ENCODE assay signal across 7 cellular contexts in the genomic region with DNA sequence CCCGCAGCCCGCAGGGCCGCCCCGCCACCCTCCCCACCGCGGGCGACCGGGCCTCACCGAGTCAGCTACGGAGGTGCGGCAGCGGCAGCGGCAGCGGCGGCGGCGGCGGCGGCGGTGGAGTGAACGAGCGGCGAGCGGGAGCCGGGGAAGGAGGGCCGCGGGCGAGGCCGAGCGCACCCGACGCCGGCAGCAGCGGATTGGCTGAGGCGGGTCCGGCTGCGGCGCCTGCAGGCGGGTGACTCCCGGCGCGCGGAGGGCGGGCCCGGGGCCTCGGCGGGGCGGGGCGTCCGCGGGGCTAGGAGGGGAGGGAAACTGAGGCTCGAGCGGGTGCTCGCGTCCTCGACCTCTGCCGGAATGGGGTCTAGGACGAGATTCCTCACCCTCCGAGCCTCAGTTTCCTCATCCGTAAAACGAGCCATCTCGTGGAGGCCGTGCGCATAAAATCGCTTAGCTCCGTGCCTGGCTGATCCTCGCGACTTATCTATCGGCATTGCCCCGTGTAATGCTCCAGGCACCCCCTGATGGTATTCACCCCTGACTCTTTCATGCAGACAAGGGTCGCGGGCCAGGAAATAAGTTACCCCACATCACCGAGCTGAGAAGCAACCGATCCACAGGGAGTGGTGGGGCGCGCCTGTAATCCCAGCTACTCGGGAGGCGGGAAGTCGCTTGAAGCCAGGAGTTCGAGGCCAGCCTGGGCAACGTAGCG. TPM values are rescaled to one million over a fixed set of nuclear protein-coding genes. Genes with fewer than 3 reads are reported as not detected.
DNase-seq lines count a peak whose midpoint lies in the region; ATAC-seq and TF ChIP-seq lines count a peak whose summit lies in the region.

A gene (minus strand): TSS at position 199 of the 709 bp plus-strand sequence. CDS start 26,442 bp downstream, outside the sequence.

- TF ChIP-seq POLR2A in GM18526 (IDR thresholded peaks at IDR 0.05; ENCODE audit: extremely low read depth, insufficient read length) (peak; percentile 30), vagina (IDR thresholded peaks at IDR 0.05) (peak in 1 of 2 donors; percentile 84)

- H3K27me3 ChIP-seq in SU-DHL-6 (ENCODE audit: low read length) (no peaks in the 10 kb centered on the region), parathyroid adenoma (ENCODE audit: control insufficient read depth, insufficient read depth, low read length) (no peaks in the 10 kb centered on the region), vagina (no peaks in the 10 kb centered on the region)

- peak within 1 kb of the TSS; percentile 57 for H3K9ac ChIP-seq in SU-DHL-6 (ENCODE audit: low read length)
- H3K9ac ChIP-seq in parathyroid adenoma = peak within 1 kb of the TSS; percentile 19

- no peaks in the 10 kb centered on the region for H3K9me3 ChIP-seq in SU-DHL-6 (ENCODE audit: insufficient read depth, low read length)
- H3K9me3 ChIP-seq in parathyroid adenoma (ENCODE audit: control insufficient read depth, low read length) = no peaks in the 10 kb centered on the region
- H3K9me3 ChIP-seq in vagina = no peaks in the 10 kb centered on the region

- H3K4me3 Mint-ChIP-seq in activated naive CD8-positive, alpha-beta T cell treated with anti-CD3 and anti-CD28 coated beads, Interleukin-2, amount 50 U/mL, for 24 hours = peak within 1 kb of the TSS; percentile 87

- H3K9me3 Mint-ChIP-seq in activated naive CD8-positive, alpha-beta T cell treated with anti-CD3 and anti-CD28 coated beads, Interleukin-2, amount 50 U/mL, for 24 hours = no peaks in the 10 kb centered on the region

- peaks cover 20% of the 10 kb centered on the region for H3K4me1 ChIP-seq in parathyroid adenoma
- peaks cover 42% of the 10 kb centered on the region for H3K4me1 ChIP-seq in vagina

- peak within 1 kb of the TSS; percentile 70 for H3K27ac ChIP-seq in SU-DHL-6 (ENCODE audit: low read depth, low read length)
- H3K27ac ChIP-seq in parathyroid adenoma = peak within 1 kb of the TSS; percentile 97
- H3K27ac ChIP-seq in vagina = peak within 1 kb of the TSS; percentile 97

- H3K79me2 ChIP-seq in SU-DHL-6 (ENCODE audit: insufficient read depth, low read length) (no peaks in the 10 kb centered on the region), parathyroid adenoma (peaks cover 3% of the 10 kb centered on the region)

- peak within 1 kb of the TSS; percentile 94 for H3K4me2 ChIP-seq in SU-DHL-6 (ENCODE audit: low read depth, low read length, poor library complexity, severe bottlenecking)
- peak within 1 kb of the TSS; percentile 74 for H3K4me2 ChIP-seq in parathyroid adenoma (ENCODE audit: low read length)

- TF ChIP-seq CTCF in SU-DHL-6 (IDR thresholded peaks at IDR 0.05; ENCODE audit: insufficient read depth, low read length, poor library complexity, severe bottlenecking) = no peak
- TF ChIP-seq CTCF in parathyroid adenoma (IDR thresholded peaks at IDR 0.05) = no peak
- TF ChIP-seq CTCF in vagina (IDR thresholded peaks at IDR 0.05) = no peak

- peaks cover 16% of the 10 kb centered on the region for H3F3A ChIP-seq in SU-DHL-6 (ENCODE audit: insufficient read depth)

- H3K4me1 Mint-ChIP-seq in activated naive CD8-positive, alpha-beta T cell treated with anti-CD3 and anti-CD28 coated beads, Interleukin-2, amount 50 U/mL, for 24 hours = peaks cover 51% of the 10 kb centered on the region

- H3K9me2 ChIP-seq in SU-DHL-6 (replicated peaks; ENCODE audit: insufficient read depth, low read length) = no peaks in the 10 kb centered on the region

- peak within 1 kb of the TSS; percentile 53 for H3K4me3 ChIP-seq in SU-DHL-6 (ENCODE audit: insufficient read depth, low read length, poor library complexity, severe bottlenecking)
- peak within 1 kb of the TSS; percentile 66 for H3K4me3 ChIP-seq in parathyroid adenoma (ENCODE audit: low read depth, low read length)
- peak within 1 kb of the TSS; percentile 69 to 98 for H3K4me3 ChIP-seq in vagina

- DNase-seq in KG1 (lab: John Stamatoyannopoulos, UW) (peak; percentile 78), Right ventricle myocardium superior (peak; percentile 90), vagina (ENCODE audit: extremely low spot score in 2 of 2) (no peak)
- peak; percentile 77 for DNase-seq in activated naive CD8-positive, alpha-beta T cell treated with anti-CD3 and anti-CD28 coated beads, Interleukin-2, amount 50 U/mL, for 24 hours

- intact Hi-C loops in Right ventricle myocardium superior (cut with DNase I) (no loop called here), vagina (cut with DNase I) (no loop called here)

- H2AFZ ChIP-seq in SU-DHL-6 (ENCODE audit: low read depth, low read length, severe bottlenecking) (peak within 1 kb of the TSS; percentile 66), parathyroid adenoma (peak within 1 kb of the TSS; percentile 46)

- ATAC-seq in activated naive CD8-positive, alpha-beta T cell treated with anti-CD3 and anti-CD28 coated beads, Interleukin-2, amount 50 U/mL, for 24 hours = peak; percentile 31
- peak; percentile 55 for ATAC-seq in Right ventricle myocardium superior (ENCODE audit: poor library complexity)

- H3K36me3 Mint-ChIP-seq in activated naive CD8-positive, alpha-beta T cell treated with anti-CD3 and anti-CD28 coated beads, Interleukin-2, amount 50 U/mL, for 24 hours (ENCODE audit: low read depth) = no peaks in the 10 kb centered on the region

- peaks cover 5% of the 10 kb centered on the region for H3K27me3 Mint-ChIP-seq in activated naive CD8-positive, alpha-beta T cell treated with anti-CD3 and anti-CD28 coated beads, Interleukin-2, amount 50 U/mL, for 24 hours

- peak within 1 kb of the TSS; percentile 72 for H3K27ac Mint-ChIP-seq in activated naive CD8-positive, alpha-beta T cell treated with anti-CD3 and anti-CD28 coated beads, Interleukin-2, amount 50 U/mL, for 24 hours

- H4K20me1 ChIP-seq in SU-DHL-6 (ENCODE audit: low read depth, low read length) = no peaks in the 10 kb centered on the region

- H3K36me3 ChIP-seq in SU-DHL-6 (ENCODE audit: low read length) = no peaks in the 10 kb centered on the region
- no peaks in the 10 kb centered on the region for H3K36me3 ChIP-seq in parathyroid adenoma (ENCODE audit: control insufficient read depth, insufficient read depth, low read length)
- H3K36me3 ChIP-seq in vagina = no peaks in the 10 kb centered on the region

RNA-seq across cellular contexts. Expression of the gene that starts here (rescaled TPM):
- 77.1 TPM for total RNA-seq in Right ventricle myocardium superior
- total RNA-seq in vagina = 80.8 TPM

Comparison
In these comparisons a context has a peak if more than half of its experiments do, and no peak if none do; other contexts are left out.
1. DNase-seq: peak in KG1 (single experiment), activated naive CD8-positive, alpha-beta T cell treated with anti-CD3 and anti-CD28 coated beads, Interleukin-2, amount 50 U/mL, for 24 hours (single experiment) and Right ventricle myocardium superior (single experiment); none in vagina (0 of 2).
2. Peak in every context shown above with its lines, with median percentiles within 50 percentile points of each other: H3K27ac ChIP-seq and H3K4me3 ChIP-seq.